Comparison of ENCODE assay signal across 9 cellular contexts in genomic region chr1:111441573-111442192, GRCh38. TPM values are rescaled to one million over a fixed set of nuclear protein-coding genes. Genes with fewer than 3 reads are reported as not detected.
A peak's percentile ranks its signal among the peaks of the same experiment; 100 is the strongest.
DNase-seq lines count a peak whose midpoint lies in the region; ATAC-seq and TF ChIP-seq lines count a peak whose summit lies in the region.
"Had no signal": no experiment of that assay in that cellular context is flagged by ENCODE, and none has a peak within 500 bp of the region (broad histone marks: within the 10 kb centered on the region; RNA-seq: fewer than 3 reads in every experiment).

No MANE protein-coding gene starts in this region.

- H3K9me3 ChIP-seq in CD4-positive, CD25-positive, alpha-beta regulatory T cell (ENCODE audit: control insufficient read depth in 2 of 2, low read length in 2 of 2) = no peaks in the 10 kb centered on the region
- H3K9me3 ChIP-seq: pancreas had no signal

- H3K36me3 ChIP-seq in CD4-positive, CD25-positive, alpha-beta regulatory T cell (ENCODE audit: control insufficient read depth, insufficient read depth, low read length) = peaks cover 81% of the 10 kb centered on the region

- ATAC-seq in CD4-positive, CD25-positive, alpha-beta regulatory T cell (ENCODE audit: low read depth in 2 of 2) = peak; percentile 60 to 82
- peak; percentile 82 for ATAC-seq in effector memory CD8-positive, alpha-beta T cell (replicated peaks)
- no peak for ATAC-seq in GM21619 (IDR thresholded peaks at IDR 0.05; ENCODE audit: unreplicated experiment)
- ATAC-seq in HG03045 (IDR thresholded peaks at IDR 0.05; ENCODE audit: unreplicated experiment) = no peak

- H3K4me1 Mint-ChIP-seq in CD4-positive, CD25-positive, alpha-beta regulatory T cell = peaks cover 11 to 37% (median 22%) of the 10 kb centered on the region in 4 donors
- H3K4me1 Mint-ChIP-seq in activated CD4-positive, alpha-beta T cell treated with anti-CD3 and anti-CD28 coated beads, Interleukin-2, amount 10 ng/mL, durations not matched to agents 24 days and 14 days = peaks cover 26% of the 10 kb centered on the region
- peaks cover 6% of the 10 kb centered on the region in 2 donors for H3K4me1 Mint-ChIP-seq in effector memory CD8-positive, alpha-beta T cell (ENCODE audit: low read depth in 2 of 2)

- no peaks in the 10 kb centered on the region for H3K27me3 ChIP-seq in CD4-positive, CD25-positive, alpha-beta regulatory T cell (ENCODE audit: control insufficient read depth, insufficient read depth, low read length)
- H3K27me3 ChIP-seq: pancreas had no signal

- no peaks in the 10 kb centered on the region for H3K27me3 Mint-ChIP-seq in CD4-positive, CD25-positive, alpha-beta regulatory T cell
- H3K27me3 Mint-ChIP-seq in activated CD4-positive, alpha-beta T cell treated with anti-CD3 and anti-CD28 coated beads, Interleukin-2, amount 10 ng/mL, durations not matched to agents 24 days and 14 days = no peaks in the 10 kb centered on the region
- H3K27me3 Mint-ChIP-seq in effector memory CD8-positive, alpha-beta T cell = no peaks in the 10 kb centered on the region

- no peaks in the 10 kb centered on the region for H3K9me3 Mint-ChIP-seq in CD4-positive, CD25-positive, alpha-beta regulatory T cell
- H3K9me3 Mint-ChIP-seq in activated CD4-positive, alpha-beta T cell treated with anti-CD3 and anti-CD28 coated beads, Interleukin-2, amount 10 ng/mL, durations not matched to agents 24 days and 14 days = no peaks in the 10 kb centered on the region
- H3K9me3 Mint-ChIP-seq in effector memory CD8-positive, alpha-beta T cell = no peaks in the 10 kb centered on the region

- peak; percentile 29 to 79 (median 64) for DNase-seq in CD4-positive, CD25-positive, alpha-beta regulatory T cell
- DNase-seq in HT1080 (ENCODE audit: low read depth) (peak; percentile 39), retinal pigment epithelial cell (ENCODE audit: low read depth) (no peak), NCI-H345 treated with DMSO at 0.1 percent for 48 hours (lab: John Stamatoyannopoulos, UW; ENCODE audit: unreplicated experiment) (no peak)
- DNase-seq in activated CD4-positive, alpha-beta T cell treated with anti-CD3 and anti-CD28 coated beads, Interleukin-2, amount 10 ng/mL, durations not matched to agents 24 days and 14 days = peak; percentile 87
- peak; percentile 46 to 52 (median 48) for DNase-seq in effector memory CD8-positive, alpha-beta T cell
- DNase-seq: pancreas had no signal

- H3K36me3 Mint-ChIP-seq in CD4-positive, CD25-positive, alpha-beta regulatory T cell = peaks cover 50% of the 10 kb centered on the region
- peaks cover 70% of the 10 kb centered on the region for H3K36me3 Mint-ChIP-seq in activated CD4-positive, alpha-beta T cell treated with anti-CD3 and anti-CD28 coated beads, Interleukin-2, amount 10 ng/mL, durations not matched to agents 24 days and 14 days (ENCODE audit: low read depth)
- H3K36me3 Mint-ChIP-seq in effector memory CD8-positive, alpha-beta T cell (ENCODE audit: insufficient read depth) = peaks cover 63% of the 10 kb centered on the region

- peak overlapping the region; percentile 32 to 84 (median 66) for H3K27ac Mint-ChIP-seq in CD4-positive, CD25-positive, alpha-beta regulatory T cell
- no peak overlapping the region for H3K27ac Mint-ChIP-seq in activated CD4-positive, alpha-beta T cell treated with anti-CD3 and anti-CD28 coated beads, Interleukin-2, amount 10 ng/mL, durations not matched to agents 24 days and 14 days
- H3K27ac Mint-ChIP-seq in effector memory CD8-positive, alpha-beta T cell = peak overlapping the region; percentile 38 to 42

- no peak overlapping the region for H3K27ac ChIP-seq in CD4-positive, CD25-positive, alpha-beta regulatory T cell (ENCODE audit: insufficient read depth, low read length, poor library complexity, severe bottlenecking)
- H3K27ac ChIP-seq: pancreas had no signal

- intact Hi-C loops in activated CD4-positive, alpha-beta T cell treated with anti-CD3 and anti-CD28 coated beads, Interleukin-2, amount 10 ng/mL, durations not matched to agents 24 days and 14 days (cut with micrococcal nuclease) = loop anchor here (2.0 to 5.0 kb wide), 2 partner anchors 21 to 39 kb away; no protein-coding TSS in a partner anchor

- TF ChIP-seq CTCF in retinal pigment epithelial cell (conservative IDR thresholded peaks at IDR 0.05; ENCODE audit: low read depth, low read length) = peak; percentile 68

- H3K4me1 ChIP-seq in CD4-positive, CD25-positive, alpha-beta regulatory T cell (ENCODE audit: control insufficient read depth, insufficient read depth, low read length, poor library complexity, severe bottlenecking) = peaks cover 7% of the 10 kb centered on the region

- no peak overlapping the region for H3K4me3 ChIP-seq in CD4-positive, CD25-positive, alpha-beta regulatory T cell (ENCODE audit: low read depth, low read length)
- no peak overlapping the region for H3K4me3 ChIP-seq in retinal pigment epithelial cell (ENCODE audit: low read length)
- H3K4me3 ChIP-seq: pancreas had no signal

- no peak overlapping the region for H3K4me3 Mint-ChIP-seq in CD4-positive, CD25-positive, alpha-beta regulatory T cell
- H3K4me3 Mint-ChIP-seq in activated CD4-positive, alpha-beta T cell treated with anti-CD3 and anti-CD28 coated beads, Interleukin-2, amount 10 ng/mL, durations not matched to agents 24 days and 14 days = no peak overlapping the region
- no peak overlapping the region for H3K4me3 Mint-ChIP-seq in effector memory CD8-positive, alpha-beta T cell

RNA-seq across cellular contexts. Expression of gene WDR77, which starts 7.4 kb away (rescaled TPM):
- total RNA-seq in CD4-positive, CD25-positive, alpha-beta regulatory T cell = 15.7 TPM
- polyA plus RNA-seq in CD4-positive, CD25-positive, alpha-beta regulatory T cell = 10 to 100 TPM; 31.7 to 36.9 (median 34.7) TPM
- total RNA-seq in HT1080 (2014; rRNA removed; shearing (Covaris generic)) = 114 and 129 TPM in 2 replicates
- polyA plus RNA-seq in HT1080 (2015; cell fraction: cytosol; rRNA removed) = 67.8 and 73.6 TPM in 2 replicates
- 67.2 and 77.5 TPM in 2 replicates for polyA plus RNA-seq in HT1080 (2015; cell fraction: nucleus; rRNA removed)
- total RNA-seq in activated CD4-positive, alpha-beta T cell treated with anti-CD3 and anti-CD28 coated beads, Interleukin-2, amount 10 ng/mL, durations not matched to agents 24 days and 14 days = 60.9 and 65.0 TPM in 2 replicates

RNA-seq across cellular contexts. Expression of gene ATP5PB, which starts 7.6 kb away (rescaled TPM):
- total RNA-seq in CD4-positive, CD25-positive, alpha-beta regulatory T cell = 85.1 TPM
- 100 to 1,000 TPM; 431 to 569 (median 496) TPM for polyA plus RNA-seq in CD4-positive, CD25-positive, alpha-beta regulatory T cell
- 587 and 663 TPM in 2 replicates for total RNA-seq in HT1080 (2014; rRNA removed; shearing (Covaris generic))
- polyA plus RNA-seq in HT1080 (2015; cell fraction: cytosol; rRNA removed) = 278 and 436 TPM in 2 replicates
- polyA plus RNA-seq in HT1080 (2015; cell fraction: nucleus; rRNA removed) = 282 and 297 TPM in 2 replicates
- 308 and 325 TPM in 2 replicates for total RNA-seq in activated CD4-positive, alpha-beta T cell treated with anti-CD3 and anti-CD28 coated beads, Interleukin-2, amount 10 ng/mL, durations not matched to agents 24 days and 14 days

RNA-seq across cellular contexts. Expression of gene OVGP1, which starts 14.1 kb away (rescaled TPM):
- 6.7 TPM for total RNA-seq in CD4-positive, CD25-positive, alpha-beta regulatory T cell
- polyA plus RNA-seq in CD4-positive, CD25-positive, alpha-beta regulatory T cell = under 1 TPM in 3 of 4 donors, not detected in 1; 0.21 to 0.47 (median 0.23) TPM
- 0.21 and 1.4 TPM in 2 replicates for total RNA-seq in HT1080 (2014; rRNA removed; shearing (Covaris generic))
- polyA plus RNA-seq in HT1080 (2015; cell fraction: cytosol; rRNA removed) = 0.51 and 0.57 TPM in 2 replicates
- polyA plus RNA-seq in HT1080 (2015; cell fraction: nucleus; rRNA removed) = 0.85 and 1.2 TPM in 2 replicates
- 0.65 and 0.71 TPM in 2 replicates for total RNA-seq in activated CD4-positive, alpha-beta T cell treated with anti-CD3 and anti-CD28 coated beads, Interleukin-2, amount 10 ng/mL, durations not matched to agents 24 days and 14 days

RNA-seq across cellular contexts. Expression of gene C1orf162, which starts 32.1 kb away (rescaled TPM):
- 22.4 TPM for total RNA-seq in CD4-positive, CD25-positive, alpha-beta regulatory T cell
- 100 to 1,000 TPM in 1 of 4 donors, 10 to 100 TPM in 3; 45.4 to 111 (median 65.8) TPM for polyA plus RNA-seq in CD4-positive, CD25-positive, alpha-beta regulatory T cell
- total RNA-seq in HT1080 (2014; rRNA removed; shearing (Covaris generic)) = 0.42 and 0.63 TPM in 2 replicates
- polyA plus RNA-seq in HT1080 (2015; cell fraction: cytosol; rRNA removed) = 0.17 and 0.27 TPM in 2 replicates
- polyA plus RNA-seq in HT1080 (2015; cell fraction: nucleus; rRNA removed) = 1.5 and 2.4 TPM in 2 replicates
- 2.1 and 2.7 TPM in 2 replicates for total RNA-seq in activated CD4-positive, alpha-beta T cell treated with anti-CD3 and anti-CD28 coated beads, Interleukin-2, amount 10 ng/mL, durations not matched to agents 24 days and 14 days

Comparison
In these comparisons a context has a peak if more than half of its experiments do, and no peak if none do; other contexts are left out.
1. ATAC-seq: peak in CD4-positive, CD25-positive, alpha-beta regulatory T cell (2 of 2) and effector memory CD8-positive, alpha-beta T cell (single experiment); none in GM21619 (single experiment) and HG03045 (single experiment).
2. DNase-seq: peak in CD4-positive, CD25-positive, alpha-beta regulatory T cell (3 of 3), HT1080 (single experiment), activated CD4-positive, alpha-beta T cell treated with anti-CD3 and anti-CD28 coated beads, Interleukin-2, amount 10 ng/mL, durations not matched to agents 24 days and 14 days (single experiment) and effector memory CD8-positive, alpha-beta T cell (3 of 3); none in retinal pigment epithelial cell (single experiment) and NCI-H345 treated with DMSO at 0.1 percent for 48 hours (single experiment).